Comparison of ENCODE assay signal across 1 cellular context in genomic region chr15:43184407-43185160, GRCh38.
TF ChIP-seq lines count a peak whose summit lies in the region.

No MANE protein-coding gene starts in this region.

TF ChIP-seq in H1, 55 proteins besides CTCF, POLR2A, EP300 and RAD21:
- TF ChIP-seq SIX5 (IDR thresholded peaks at IDR 0.05; ENCODE audit: low read depth, low read length) (no peak), JUND (IDR thresholded peaks at IDR 0.05; ENCODE audit: low read length) (no peak), TEAD4 (IDR thresholded peaks at IDR 0.05; ENCODE audit: low read depth, low read length) (peak; percentile 62), EGR1 (IDR thresholded peaks at IDR 0.05; ENCODE audit: borderline replicate concordance, low read depth, low read length) (no peak), SAP30 (IDR thresholded peaks at IDR 0.05; ENCODE audit: insufficient read depth, insufficient replicate concordance, low read length) (peak; percentile 17), GABPA (IDR thresholded peaks at IDR 0.05; ENCODE audit: borderline replicate concordance, insufficient read depth, low read length) (no peak), ZNF274 (IDR thresholded peaks at IDR 0.05; ENCODE audit: borderline replicate concordance, extremely low read depth, low read length) (no peak), BRCA1 (IDR thresholded peaks at IDR 0.05; ENCODE audit: low read depth, low read length) (no peak), TAF1 (IDR thresholded peaks at IDR 0.05; ENCODE audit: low read depth, low read length) (no peak), SIN3A (conservative IDR thresholded peaks at IDR 0.05 in 1 of 2, IDR thresholded peaks at IDR 0.05 in 1 of 2; ENCODE audit: low read depth in 1 of 2, low read length in 2 of 2) (peak in 1 of 2 experiments; percentile 62; a peak in 1 of 4 replicates), EZH2 (IDR thresholded peaks at IDR 0.05; ENCODE audit: low read depth, low read length, severe bottlenecking) (no peak)
